Comparison of ENCODE assay signal across 1 cellular context in the genomic region with DNA sequence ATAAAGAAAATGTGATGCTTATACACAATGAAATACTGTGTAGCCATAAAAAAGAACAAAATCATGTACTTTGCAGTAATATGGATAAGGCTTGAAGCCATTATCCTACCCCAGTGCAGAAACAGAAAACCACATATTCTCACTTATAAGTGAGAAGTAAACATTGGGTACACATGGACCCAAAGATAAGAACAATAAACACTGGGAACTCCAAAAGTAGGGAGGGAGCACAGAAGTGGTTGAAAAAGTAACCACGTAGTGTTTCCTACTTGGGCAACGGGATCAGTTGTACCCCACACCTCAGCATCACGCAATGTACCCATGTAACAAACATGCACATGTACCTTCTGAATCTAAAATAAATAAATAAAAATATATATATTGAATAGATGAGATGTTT.
A peak's percentile ranks its signal among the peaks of the same experiment; 100 is the strongest.
TF ChIP-seq lines count a peak whose summit lies in the region.

No MANE protein-coding gene starts in this region.

TF ChIP-seq in K562, 482 proteins besides CTCF, POLR2A, EP300 and RAD21 (continued from another document):
- TF ChIP-seq, protein P1, sequence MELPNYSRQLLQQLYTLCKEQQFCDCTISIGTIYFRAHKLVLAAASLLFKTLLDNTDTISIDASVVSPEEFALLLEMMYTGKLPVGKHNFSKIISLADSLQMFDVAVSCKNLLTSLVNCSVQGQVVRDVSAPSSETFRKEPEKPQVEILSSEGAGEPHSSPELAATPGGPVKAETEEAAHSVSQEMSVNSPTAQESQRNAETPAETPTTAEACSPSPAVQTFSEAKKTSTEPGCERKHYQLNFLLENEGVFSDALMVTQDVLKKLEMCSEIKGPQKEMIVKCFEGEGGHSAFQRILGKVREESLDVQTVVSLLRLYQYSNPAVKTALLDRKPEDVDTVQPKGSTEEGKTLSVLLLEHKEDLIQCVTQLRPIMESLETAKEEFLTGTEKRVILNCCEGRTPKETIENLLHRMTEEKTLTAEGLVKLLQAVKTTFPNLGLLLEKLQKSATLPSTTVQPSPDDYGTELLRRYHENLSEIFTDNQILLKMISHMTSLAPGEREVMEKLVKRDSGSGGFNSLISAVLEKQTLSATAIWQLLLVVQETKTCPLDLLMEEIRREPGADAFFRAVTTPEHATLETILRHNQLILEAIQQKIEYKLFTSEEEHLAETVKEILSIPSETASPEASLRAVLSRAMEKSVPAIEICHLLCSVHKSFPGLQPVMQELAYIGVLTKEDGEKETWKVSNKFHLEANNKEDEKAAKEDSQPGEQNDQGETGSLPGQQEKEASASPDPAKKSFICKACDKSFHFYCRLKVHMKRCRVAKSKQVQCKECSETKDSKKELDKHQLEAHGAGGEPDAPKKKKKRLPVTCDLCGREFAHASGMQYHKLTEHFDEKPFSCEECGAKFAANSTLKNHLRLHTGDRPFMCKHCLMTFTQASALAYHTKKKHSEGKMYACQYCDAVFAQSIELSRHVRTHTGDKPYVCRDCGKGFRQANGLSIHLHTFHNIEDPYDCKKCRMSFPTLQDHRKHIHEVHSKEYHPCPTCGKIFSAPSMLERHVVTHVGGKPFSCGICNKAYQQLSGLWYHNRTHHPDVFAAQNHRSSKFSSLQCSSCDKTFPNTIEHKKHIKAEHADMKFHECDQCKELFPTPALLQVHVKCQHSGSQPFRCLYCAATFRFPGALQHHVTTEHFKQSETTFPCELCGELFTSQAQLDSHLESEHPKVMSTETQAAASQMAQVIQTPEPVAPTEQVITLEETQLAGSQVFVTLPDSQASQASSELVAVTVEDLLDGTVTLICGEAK (IDR thresholded peaks at IDR 0.05), result no peak
- TF ChIP-seq, protein P1 (CRISPR knock-in tag; IDR thresholded peaks at IDR 0.05), result no peak
- TF ChIP-seq CHD1 (IDR thresholded peaks at IDR 0.05; ENCODE audit: low read length), result no peak
- TF ChIP-seq, protein P2, sequence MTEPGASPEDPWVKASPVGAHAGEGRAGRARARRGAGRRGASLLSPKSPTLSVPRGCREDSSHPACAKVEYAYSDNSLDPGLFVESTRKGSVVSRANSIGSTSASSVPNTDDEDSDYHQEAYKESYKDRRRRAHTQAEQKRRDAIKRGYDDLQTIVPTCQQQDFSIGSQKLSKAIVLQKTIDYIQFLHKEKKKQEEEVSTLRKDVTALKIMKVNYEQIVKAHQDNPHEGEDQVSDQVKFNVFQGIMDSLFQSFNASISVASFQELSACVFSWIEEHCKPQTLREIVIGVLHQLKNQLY (CRISPR knock-in tag; conservative IDR thresholded peaks at IDR 0.05), result no peak
- TF ChIP-seq ZNF589 (CRISPR knock-in tag; IDR thresholded peaks at IDR 0.05; ENCODE audit: low read depth), result no peak
- no peak for TF ChIP-seq RBM14 (IDR thresholded peaks at IDR 0.05; ENCODE audit: borderline replicate concordance, insufficient read depth, low read depth, low read length)
- TF ChIP-seq HDAC8 (tag; IDR thresholded peaks at IDR 0.05), result no peak
- TF ChIP-seq, protein P3, sequence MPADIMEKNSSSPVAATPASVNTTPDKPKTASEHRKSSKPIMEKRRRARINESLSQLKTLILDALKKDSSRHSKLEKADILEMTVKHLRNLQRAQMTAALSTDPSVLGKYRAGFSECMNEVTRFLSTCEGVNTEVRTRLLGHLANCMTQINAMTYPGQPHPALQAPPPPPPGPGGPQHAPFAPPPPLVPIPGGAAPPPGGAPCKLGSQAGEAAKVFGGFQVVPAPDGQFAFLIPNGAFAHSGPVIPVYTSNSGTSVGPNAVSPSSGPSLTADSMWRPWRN (IDR thresholded peaks at IDR 0.05; ENCODE audit: low read depth), result 0 out of 2 replicates have a peak, but pooled peaks have one; percentile 22
- no peak for TF ChIP-seq ZNF3 (CRISPR knock-in tag; IDR thresholded peaks at IDR 0.05)
- peak; percentile 49; the same call in 1 of the 2 replicates for TF ChIP-seq ARID1B (IDR thresholded peaks at IDR 0.05)
- TF ChIP-seq TAL1 (IDR thresholded peaks at IDR 0.05), result peak; percentile 48
- no peak for TF ChIP-seq POLR2H (tag; IDR thresholded peaks at IDR 0.05; ENCODE audit: low read depth)
- no peak for TF ChIP-seq PTBP1 (IDR thresholded peaks at IDR 0.05; ENCODE audit: low read depth, low read length)
- peak; percentile 46 for TF ChIP-seq CBFA2T3 (IDR thresholded peaks at IDR 0.05)
- no peak for TF ChIP-seq EZH2 (IDR thresholded peaks at IDR 0.05; ENCODE audit: borderline replicate concordance, low read depth, low read length)
- TF ChIP-seq, protein P4, sequence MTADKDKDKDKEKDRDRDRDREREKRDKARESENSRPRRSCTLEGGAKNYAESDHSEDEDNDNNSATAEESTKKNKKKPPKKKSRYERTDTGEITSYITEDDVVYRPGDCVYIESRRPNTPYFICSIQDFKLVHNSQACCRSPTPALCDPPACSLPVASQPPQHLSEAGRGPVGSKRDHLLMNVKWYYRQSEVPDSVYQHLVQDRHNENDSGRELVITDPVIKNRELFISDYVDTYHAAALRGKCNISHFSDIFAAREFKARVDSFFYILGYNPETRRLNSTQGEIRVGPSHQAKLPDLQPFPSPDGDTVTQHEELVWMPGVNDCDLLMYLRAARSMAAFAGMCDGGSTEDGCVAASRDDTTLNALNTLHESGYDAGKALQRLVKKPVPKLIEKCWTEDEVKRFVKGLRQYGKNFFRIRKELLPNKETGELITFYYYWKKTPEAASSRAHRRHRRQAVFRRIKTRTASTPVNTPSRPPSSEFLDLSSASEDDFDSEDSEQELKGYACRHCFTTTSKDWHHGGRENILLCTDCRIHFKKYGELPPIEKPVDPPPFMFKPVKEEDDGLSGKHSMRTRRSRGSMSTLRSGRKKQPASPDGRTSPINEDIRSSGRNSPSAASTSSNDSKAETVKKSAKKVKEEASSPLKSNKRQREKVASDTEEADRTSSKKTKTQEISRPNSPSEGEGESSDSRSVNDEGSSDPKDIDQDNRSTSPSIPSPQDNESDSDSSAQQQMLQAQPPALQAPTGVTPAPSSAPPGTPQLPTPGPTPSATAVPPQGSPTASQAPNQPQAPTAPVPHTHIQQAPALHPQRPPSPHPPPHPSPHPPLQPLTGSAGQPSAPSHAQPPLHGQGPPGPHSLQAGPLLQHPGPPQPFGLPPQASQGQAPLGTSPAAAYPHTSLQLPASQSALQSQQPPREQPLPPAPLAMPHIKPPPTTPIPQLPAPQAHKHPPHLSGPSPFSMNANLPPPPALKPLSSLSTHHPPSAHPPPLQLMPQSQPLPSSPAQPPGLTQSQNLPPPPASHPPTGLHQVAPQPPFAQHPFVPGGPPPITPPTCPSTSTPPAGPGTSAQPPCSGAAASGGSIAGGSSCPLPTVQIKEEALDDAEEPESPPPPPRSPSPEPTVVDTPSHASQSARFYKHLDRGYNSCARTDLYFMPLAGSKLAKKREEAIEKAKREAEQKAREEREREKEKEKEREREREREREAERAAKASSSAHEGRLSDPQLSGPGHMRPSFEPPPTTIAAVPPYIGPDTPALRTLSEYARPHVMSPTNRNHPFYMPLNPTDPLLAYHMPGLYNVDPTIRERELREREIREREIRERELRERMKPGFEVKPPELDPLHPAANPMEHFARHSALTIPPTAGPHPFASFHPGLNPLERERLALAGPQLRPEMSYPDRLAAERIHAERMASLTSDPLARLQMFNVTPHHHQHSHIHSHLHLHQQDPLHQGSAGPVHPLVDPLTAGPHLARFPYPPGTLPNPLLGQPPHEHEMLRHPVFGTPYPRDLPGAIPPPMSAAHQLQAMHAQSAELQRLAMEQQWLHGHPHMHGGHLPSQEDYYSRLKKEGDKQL (CRISPR knock-in tag; IDR thresholded peaks at IDR 0.05; ENCODE audit: borderline replicate concordance), result no peak
- peak in 1 of 2 experiments; percentile 89; a peak in 2 of 4 replicates for TF ChIP-seq FOXA3 (CRISPR knock-in tag; conservative IDR thresholded peaks at IDR 0.05 in 1 of 2, IDR thresholded peaks at IDR 0.05 in 1 of 2)
- peak; percentile 37; the same call in 1 of the 2 replicates for TF ChIP-seq FOXA1 (IDR thresholded peaks at IDR 0.05; ENCODE audit: borderline replicate concordance)
- TF ChIP-seq ZNF232 (CRISPR knock-in tag; IDR thresholded peaks at IDR 0.05), result no peak
- TF ChIP-seq ZNF561 (CRISPR knock-in tag; conservative IDR thresholded peaks at IDR 0.05), result no peak
- TF ChIP-seq SOX6 (IDR thresholded peaks at IDR 0.05), result peak; percentile 18; the same call in 1 of the 2 replicates
- peak; percentile 10; the same call in 1 of the 2 replicates for TF ChIP-seq TEAD4 (IDR thresholded peaks at IDR 0.05; ENCODE audit: low read length)
- TF ChIP-seq TEAD4 (CRISPR knock-in tag; IDR thresholded peaks at IDR 0.05; ENCODE audit: borderline replicate concordance), result no peak
- TF ChIP-seq EWSR1 (IDR thresholded peaks at IDR 0.05; ENCODE audit: borderline replicate concordance, low read depth, partially characterized antibody), result no peak
- TF ChIP-seq MEF2A (IDR thresholded peaks at IDR 0.05; ENCODE audit: control insufficient read depth, low read depth, low read length), result no peak
- TF ChIP-seq KDM5B (IDR thresholded peaks at IDR 0.05; ENCODE audit: insufficient replicate concordance, low read depth, low read length), result no peak
- TF ChIP-seq TGIF2 (CRISPR knock-in tag; IDR thresholded peaks at IDR 0.05), result no peak
- no peak for TF ChIP-seq FUS (optimal IDR thresholded peaks at IDR 0.05; ENCODE audit: low read depth, low read length)
- TF ChIP-seq, protein P5, sequence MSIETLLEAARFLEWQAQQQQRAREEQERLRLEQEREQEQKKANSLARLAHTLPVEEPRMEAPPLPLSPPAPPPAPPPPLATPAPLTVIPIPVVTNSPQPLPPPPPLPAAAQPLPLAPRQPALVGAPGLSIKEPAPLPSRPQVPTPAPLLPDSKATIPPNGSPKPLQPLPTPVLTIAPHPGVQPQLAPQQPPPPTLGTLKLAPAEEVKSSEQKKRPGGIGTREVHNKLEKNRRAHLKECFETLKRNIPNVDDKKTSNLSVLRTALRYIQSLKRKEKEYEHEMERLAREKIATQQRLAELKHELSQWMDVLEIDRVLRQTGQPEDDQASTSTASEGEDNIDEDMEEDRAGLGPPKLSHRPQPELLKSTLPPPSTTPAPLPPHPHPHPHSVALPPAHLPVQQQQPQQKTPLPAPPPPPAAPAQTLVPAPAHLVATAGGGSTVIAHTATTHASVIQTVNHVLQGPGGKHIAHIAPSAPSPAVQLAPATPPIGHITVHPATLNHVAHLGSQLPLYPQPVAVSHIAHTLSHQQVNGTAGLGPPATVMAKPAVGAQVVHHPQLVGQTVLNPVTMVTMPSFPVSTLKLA (conservative IDR thresholded peaks at IDR 0.05), result no peak
- no peak for TF ChIP-seq ZNF707 (CRISPR knock-in tag; conservative IDR thresholded peaks at IDR 0.05)
- no peak for TF ChIP-seq LCOR (CRISPR knock-in tag; IDR thresholded peaks at IDR 0.05)
- TF ChIP-seq, protein P6, sequence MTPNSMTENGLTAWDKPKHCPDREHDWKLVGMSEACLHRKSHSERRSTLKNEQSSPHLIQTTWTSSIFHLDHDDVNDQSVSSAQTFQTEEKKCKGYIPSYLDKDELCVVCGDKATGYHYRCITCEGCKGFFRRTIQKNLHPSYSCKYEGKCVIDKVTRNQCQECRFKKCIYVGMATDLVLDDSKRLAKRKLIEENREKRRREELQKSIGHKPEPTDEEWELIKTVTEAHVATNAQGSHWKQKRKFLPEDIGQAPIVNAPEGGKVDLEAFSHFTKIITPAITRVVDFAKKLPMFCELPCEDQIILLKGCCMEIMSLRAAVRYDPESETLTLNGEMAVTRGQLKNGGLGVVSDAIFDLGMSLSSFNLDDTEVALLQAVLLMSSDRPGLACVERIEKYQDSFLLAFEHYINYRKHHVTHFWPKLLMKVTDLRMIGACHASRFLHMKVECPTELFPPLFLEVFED (CRISPR knock-in tag; conservative IDR thresholded peaks at IDR 0.05), result no peak
- TF ChIP-seq TCF3 (CRISPR knock-in tag; IDR thresholded peaks at IDR 0.05), result peak; percentile 24; the same call in 1 of the 2 replicates
- no peak for TF ChIP-seq NELFE (IDR thresholded peaks at IDR 0.05; ENCODE audit: insufficient read depth, insufficient read length)
- peak; percentile 51; the same call in 1 of the 2 replicates for TF ChIP-seq SMARCE1 (IDR thresholded peaks at IDR 0.05)
- no peak for TF ChIP-seq ZNF408 (CRISPR knock-in tag; IDR thresholded peaks at IDR 0.05; ENCODE audit: low read depth)
- TF ChIP-seq, protein P7, sequence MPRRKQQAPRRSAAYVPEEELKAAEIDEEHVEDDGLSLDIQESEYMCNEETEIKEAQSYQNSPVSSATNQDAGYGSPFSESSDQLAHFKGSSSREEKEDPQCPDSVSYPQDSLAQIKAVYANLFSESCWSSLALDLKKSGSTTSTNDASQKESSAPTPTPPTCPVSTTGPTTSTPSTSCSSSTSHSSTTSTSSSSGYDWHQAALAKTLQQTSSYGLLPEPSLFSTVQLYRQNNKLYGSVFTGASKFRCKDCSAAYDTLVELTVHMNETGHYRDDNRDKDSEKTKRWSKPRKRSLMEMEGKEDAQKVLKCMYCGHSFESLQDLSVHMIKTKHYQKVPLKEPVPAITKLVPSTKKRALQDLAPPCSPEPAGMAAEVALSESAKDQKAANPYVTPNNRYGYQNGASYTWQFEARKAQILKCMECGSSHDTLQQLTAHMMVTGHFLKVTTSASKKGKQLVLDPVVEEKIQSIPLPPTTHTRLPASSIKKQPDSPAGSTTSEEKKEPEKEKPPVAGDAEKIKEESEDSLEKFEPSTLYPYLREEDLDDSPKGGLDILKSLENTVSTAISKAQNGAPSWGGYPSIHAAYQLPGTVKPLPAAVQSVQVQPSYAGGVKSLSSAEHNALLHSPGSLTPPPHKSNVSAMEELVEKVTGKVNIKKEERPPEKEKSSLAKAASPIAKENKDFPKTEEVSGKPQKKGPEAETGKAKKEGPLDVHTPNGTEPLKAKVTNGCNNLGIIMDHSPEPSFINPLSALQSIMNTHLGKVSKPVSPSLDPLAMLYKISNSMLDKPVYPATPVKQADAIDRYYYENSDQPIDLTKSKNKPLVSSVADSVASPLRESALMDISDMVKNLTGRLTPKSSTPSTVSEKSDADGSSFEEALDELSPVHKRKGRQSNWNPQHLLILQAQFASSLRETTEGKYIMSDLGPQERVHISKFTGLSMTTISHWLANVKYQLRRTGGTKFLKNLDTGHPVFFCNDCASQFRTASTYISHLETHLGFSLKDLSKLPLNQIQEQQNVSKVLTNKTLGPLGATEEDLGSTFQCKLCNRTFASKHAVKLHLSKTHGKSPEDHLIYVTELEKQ (CRISPR knock-in tag; IDR thresholded peaks at IDR 0.05), result no peak
- no peak for TF ChIP-seq FOXJ2 (tag; IDR thresholded peaks at IDR 0.05)
